ENCODE assay signal across 36 cellular contexts in the genomic region with DNA sequence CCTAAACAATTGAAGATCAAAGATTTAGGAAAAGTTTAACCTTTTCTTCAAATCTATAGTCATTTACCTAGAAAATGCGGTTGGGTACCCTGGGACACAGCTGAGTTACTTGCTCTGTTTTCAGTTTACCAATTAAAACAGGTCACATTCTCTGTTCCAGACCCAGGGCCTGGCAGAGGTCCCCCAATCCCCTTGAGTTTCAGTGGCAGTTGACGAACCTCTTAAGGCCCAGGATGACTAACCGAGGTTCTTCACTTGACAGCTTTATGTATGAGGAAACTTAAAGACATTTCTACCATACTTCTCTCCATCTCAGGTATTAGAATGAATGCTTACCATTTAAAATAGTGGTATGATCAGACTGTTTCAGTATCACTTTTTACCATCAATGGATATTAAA. TPM values are rescaled to one million over a fixed set of nuclear protein-coding genes. Genes with fewer than 3 reads are reported as not detected.
DNase-seq lines count a peak whose midpoint lies in the region; ATAC-seq, FAIRE-seq and TF ChIP-seq lines count a peak whose summit lies in the region.
"Had no signal": no experiment of that assay in that cellular context is flagged by ENCODE, and none has a peak within 500 bp of the region (broad histone marks: within the 10 kb centered on the region; RNA-seq: fewer than 3 reads in every experiment).

No MANE protein-coding gene starts in this region.

- no peaks in the 10 kb centered on the region for H4K20me1 ChIP-seq in GM12878 (ENCODE audit: control insufficient read depth, insufficient read depth)

- RAD21 ChIA-PET in GM12878 (lab: Charles Lee; ENCODE audit: unreplicated experiment): interaction anchor here (1.3 kb wide), 1 partner anchor 259 kb away, joined by 3 read pairs; no protein-coding TSS in a partner anchor

- no peak for FAIRE-seq in GM12878 (lab: Jason Lieb, UNC)
- FAIRE-seq: RCC 7860 had no signal

- no peaks in the 10 kb centered on the region; a peak in 1 of 4 replicates for H3K36me3 ChIP-seq in GM12878 (ENCODE audit: control insufficient read depth in 2 of 2, insufficient read depth in 2 of 2, low read length in 1 of 2)
- H3K36me3 ChIP-seq: prostate gland had no signal

- no peaks in the 10 kb centered on the region for H3K79me2 ChIP-seq in GM12878 (ENCODE audit: control insufficient read depth, insufficient read depth, low read length)

- ATAC-seq in GM12878: peak; percentile 54
- ATAC-seq: left colon, right lobe of liver had no signal

- no peak for TF ChIP-seq POLR2A in GM12878 (IDR thresholded peaks at IDR 0.05; ENCODE audit: low read depth, low read length)

- no peak overlapping the region for H3K4me2 ChIP-seq in GM12878 (ENCODE audit: control insufficient read depth, insufficient read depth)

- CTCF ChIA-PET in GM12878 (lab: Yijun Ruan, JAX): interaction anchor here (1.6 kb wide), 1 partner anchor 293 kb away, joined by 4 read pairs; no protein-coding TSS in a partner anchor

- intact Hi-C loops in GM12878 (cut with micrococcal nuclease; ENCODE audit: unreplicated experiment): no loop called here

- SMC1A ChIA-PET in GM12878 (lab: Charles Lee; ENCODE audit: uncharacterized antibody, unreplicated experiment): no interaction called here

- no peaks in the 10 kb centered on the region for H3K9me3 ChIP-seq in GM12878 (replicated peaks; ENCODE audit: control insufficient read depth, insufficient read depth, low read length)
- H3K9me3 ChIP-seq: prostate gland, right lobe of liver, spleen, testis had no signal

- H3K27ac ChIP-seq in GM12878 (ENCODE audit: control insufficient read depth, insufficient read depth): no peak overlapping the region
- H3K27ac ChIP-seq: coronary artery, prostate gland, right lobe of liver, spleen, testis had no signal

- no peak for TF ChIP-seq EP300 in GM12878 (IDR thresholded peaks at IDR 0.05; ENCODE audit: borderline replicate concordance in 1 of 2, control insufficient read depth in 1 of 2, low read depth in 2 of 2, low read length in 2 of 2)

- no peak overlapping the region for H2AFZ ChIP-seq in GM12878 (ENCODE audit: control insufficient read depth, low read depth, low read length)

- no peaks in the 10 kb centered on the region for H3K27me3 ChIP-seq in GM12878 (replicated peaks in 1 of 2; ENCODE audit: control insufficient read depth in 2 of 2, insufficient read depth in 2 of 2, low read length in 1 of 2)
- H3K27me3 ChIP-seq: right lobe of liver, spleen, testis had no signal

- no peak overlapping the region for H3K4me3 ChIP-seq in GM12878
- H3K4me3 ChIP-seq: coronary artery, prostate gland, right lobe of liver, spleen, testis had no signal

- POLR2A ChIA-PET in GM12878 (lab: Charles Lee): no interaction called here

- TF ChIP-seq RAD21 in GM12878 (IDR thresholded peaks at IDR 0.05; ENCODE audit: insufficient read depth, low read depth, low read length): no peak

- no peak for TF ChIP-seq CTCF in GM12878 (IDR thresholded peaks at IDR 0.05 in 2 of 3, conservative IDR thresholded peaks at IDR 0.05 in 1 of 3; ENCODE audit: control insufficient read depth in 2 of 3, extremely low read depth in 1 of 3, insufficient read depth in 1 of 3, low read depth in 3 of 3, low read length in 3 of 3)

- H3K4me1 ChIP-seq in GM12878 (ENCODE audit: control insufficient read depth, insufficient read depth, low read length): peaks cover 3% of the 10 kb centered on the region; the same call in 1 of the 2 replicates
- H3K4me1 ChIP-seq: prostate gland, spleen, testis had no signal

- in situ Hi-C loops in GM12878 (cut with MboI): no loop called here

- 22% methylated on average over 3 of the region's 3 CpGs for WGBS in GM12878 (ENCODE audit: insufficient coverage, insufficient replicate concordance, low lambda C conversion rate, missing lambda C conversion rate)

- BruUV-seq in GM12878 (replicated peaks; lab: Mats Ljungman, UMichigan): no TSS peak

- DNase-seq in activated CD4-positive, alpha-beta T cell treated with anti-CD3 and anti-CD28 coated beads, Interleukin-2, amount 50 U/mL, for 48 hours: peak; percentile 20 to 39
- no peak for DNase-seq in activated CD4-positive, alpha-beta T cell treated with anti-CD3 and anti-CD28 coated beads, Interleukin-2, amount 50 U/mL, for 1 hour
- DNase-seq in stimulated activated CD4-positive, alpha-beta T cell treated with anti-CD3 and anti-CD28 coated beads, Interleukin-1b, Interleukin-23, amount 100 ng/mL, for 48 hours: peak; percentile 49
- DNase-seq in stimulated activated CD4-positive, alpha-beta T cell treated with anti-CD3 and anti-CD28 coated beads, Interleukin-4, amount 100 ng/mL, for 24 hours: no peak
- DNase-seq in GM12878 (ENCODE audit: low read depth, low spot score) (no peak), NCI-H2227 treated with DMSO at 0.1 percent for 48 hours (lab: John Stamatoyannopoulos, UW) (no peak), ecto neural progenitor cell (ENCODE audit: low spot score) (no peak), EL (no peak)
- DNase-seq: activated CD4-positive, alpha-beta T cell treated with anti-CD3 and anti-CD28 coated beads for 1 hour; activated effector memory CD4-positive, alpha-beta T cell treated with Interleukin-2 at 50 U/mL for 16 hours; Calu3; DND-41; erythroblast; glutamatergic neuron; KBM-7; left colon; NCI-H1092; NCI-H1694; NCI-H446 treated with DMSO at 0.1 percent for 48 hours; NCI-H82; occipital lobe; right lobe of liver; SHP77 treated with DMSO at 0.1 percent for 48 hours; spleen; stimulated activated naive CD4-positive, alpha-beta T cell treated with Interleukin-2 at 50 U/mL for 16 hours; testis had no signal

- no peak overlapping the region for H3K9ac ChIP-seq in GM12878 (ENCODE audit: control insufficient read depth, insufficient read depth, low read length)

TF ChIP-seq in GM12878, 131 proteins besides CTCF, POLR2A, EP300 and RAD21:
- TF ChIP-seq RUNX3 (IDR thresholded peaks at IDR 0.05; ENCODE audit: low read length) (peak; percentile 18; the same call in 1 of the 2 replicates), SUZ12 (IDR thresholded peaks at IDR 0.05; ENCODE audit: unreplicated experiment) (no peak)

RNA-seq across cellular contexts. Expression of a gene that starts 16.3 kb away (rescaled TPM):
- not detected in 2 replicates for total RNA-seq in GM12878 (2013; cell fraction: nucleolus; rRNA removed)
- total RNA-seq in GM12878 (2014; rRNA removed): not detected in 2 replicates
- total RNA-seq in GM12878 (2014; rRNA removed; fragmentation: Illumina TruSeq; extraction: Trizol): not detected in 2 replicates
- total RNA-seq in GM12878 (2021): not detected in 2 replicates
- not detected for polyA plus RNA-seq in GM12878 (2011; ENCODE audit: low read depth)
- polyA plus RNA-seq in GM12878 (2011; rRNA removed): not detected in 2 replicates
- not detected in 2 replicates for polyA plus RNA-seq in GM12878 (2011; cell fraction: cytosol; rRNA removed)
- not detected in 2 replicates for polyA plus RNA-seq in GM12878 (2011; cell fraction: nucleus; rRNA removed)
- polyA plus RNA-seq in GM12878 (2012): 0.04 TPM in 1 of 2 replicates, not detected in the other
- not detected in 2 replicates for polyA plus RNA-seq in GM12878 (2014; fragmentation: Illumina TruSeq; extraction: Trizol)
- polyA plus RNA-seq in GM12878 (2014; fragmentation: Nextera tagmentation; extraction: Ambion mirVana): under 1 TPM in 1 of 2 experiments, not detected in 1; 0.03 TPM
- polyA plus RNA-seq in GM12878 (2014; rRNA removed): not detected in 2 replicates
- under 1 TPM; 0.09 to 0.11 TPM for polyA plus RNA-seq in GM12878 (2016; fragmentation: Nextera tagmentation; extraction: Ambion mirVana)
- not detected in 2 replicates for polyA minus RNA-seq in GM12878 (2011; rRNA and poly(A)+ RNA removed)
- polyA minus RNA-seq in GM12878 (2011; cell fraction: cytosol; rRNA and poly(A)+ RNA removed): not detected in 2 replicates
- polyA minus RNA-seq in GM12878 (2011; cell fraction: nucleus; rRNA and poly(A)+ RNA removed): not detected in 2 replicates
- total RNA-seq: A172; Calu3; cardiac septum; H4; left colon; M059J; mucosa of gallbladder; natural killer cell treated with Interleukin-12 subunit alpha and Interleukin-12 subunit beta and Interleukin-15 and Interleukin-18, amount 100 ng/mL, for 72 hours; right lobe of liver; spleen; ureter had no signal

RNA-seq across cellular contexts. Expression of a gene that starts 54.7 kb away (rescaled TPM):
- 22.4 and 33.5 TPM in 2 replicates for total RNA-seq in GM12878 (2013; cell fraction: nucleolus; rRNA removed)
- total RNA-seq in GM12878 (2014; rRNA removed): 89.7 and 93.1 TPM in 2 replicates
- 71.5 and 74.2 TPM in 2 replicates for total RNA-seq in GM12878 (2014; rRNA removed; fragmentation: Illumina TruSeq; extraction: Trizol)
- 38.8 and 42.3 TPM in 2 replicates for total RNA-seq in GM12878 (2021)
- polyA plus RNA-seq in GM12878 (2011; ENCODE audit: low read depth): 26.7 TPM
- 98.7 and 123 TPM in 2 replicates for polyA plus RNA-seq in GM12878 (2011; rRNA removed)
- 148 and 185 TPM in 2 replicates for polyA plus RNA-seq in GM12878 (2011; cell fraction: cytosol; rRNA removed)
- 71.9 and 73.7 TPM in 2 replicates for polyA plus RNA-seq in GM12878 (2011; cell fraction: nucleus; rRNA removed)
- polyA plus RNA-seq in GM12878 (2012): 35.9 and 42.1 TPM in 2 replicates
- 142 and 147 TPM in 2 replicates for polyA plus RNA-seq in GM12878 (2014; fragmentation: Illumina TruSeq; extraction: Trizol)
- 10 to 100 TPM; 22.3 to 37.6 TPM for polyA plus RNA-seq in GM12878 (2014; fragmentation: Nextera tagmentation; extraction: Ambion mirVana)
- 63.5 and 80.0 TPM in 2 replicates for polyA plus RNA-seq in GM12878 (2014; rRNA removed)
- polyA plus RNA-seq in GM12878 (2016; fragmentation: Nextera tagmentation; extraction: Ambion mirVana): 100 to 1,000 TPM in 1 of 2 experiments, 10 to 100 TPM in 1; 98.3 to 102 TPM
- polyA minus RNA-seq in GM12878 (2011; rRNA and poly(A)+ RNA removed): 105 and 112 TPM in 2 replicates
- polyA minus RNA-seq in GM12878 (2011; cell fraction: cytosol; rRNA and poly(A)+ RNA removed): 14.8 and 34.3 TPM in 2 replicates
- 21.5 and 25.1 TPM in 2 replicates for polyA minus RNA-seq in GM12878 (2011; cell fraction: nucleus; rRNA and poly(A)+ RNA removed)

RNA-seq across cellular contexts. Expression of a gene that starts 59.9 kb away (rescaled TPM):
- not detected in 2 replicates for total RNA-seq in GM12878 (2013; cell fraction: nucleolus; rRNA removed)
- not detected in 2 replicates for total RNA-seq in GM12878 (2014; rRNA removed)
- total RNA-seq in GM12878 (2014; rRNA removed; fragmentation: Illumina TruSeq; extraction: Trizol): not detected in 2 replicates
- total RNA-seq in GM12878 (2021): not detected in 2 replicates
- not detected for polyA plus RNA-seq in GM12878 (2011; ENCODE audit: low read depth)
- polyA plus RNA-seq in GM12878 (2011; rRNA removed): not detected in 2 replicates
- polyA plus RNA-seq in GM12878 (2011; cell fraction: cytosol; rRNA removed): not detected in 2 replicates
- polyA plus RNA-seq in GM12878 (2011; cell fraction: nucleus; rRNA removed): not detected in 2 replicates
- not detected in 2 replicates for polyA plus RNA-seq in GM12878 (2012)
- polyA plus RNA-seq in GM12878 (2014; fragmentation: Illumina TruSeq; extraction: Trizol): 0.04 TPM in 1 of 2 replicates, not detected in the other
- polyA plus RNA-seq in GM12878 (2014; fragmentation: Nextera tagmentation; extraction: Ambion mirVana): under 1 TPM in 1 of 2 experiments, not detected in 1; 0.16 TPM
- polyA plus RNA-seq in GM12878 (2014; rRNA removed): not detected in 2 replicates
- not detected for polyA plus RNA-seq in GM12878 (2016; fragmentation: Nextera tagmentation; extraction: Ambion mirVana)
- not detected in 2 replicates for polyA minus RNA-seq in GM12878 (2011; rRNA and poly(A)+ RNA removed)
- not detected in 2 replicates for polyA minus RNA-seq in GM12878 (2011; cell fraction: cytosol; rRNA and poly(A)+ RNA removed)
- not detected in 2 replicates for polyA minus RNA-seq in GM12878 (2011; cell fraction: nucleus; rRNA and poly(A)+ RNA removed)
- total RNA-seq: Calu3; H4; M059J; natural killer cell treated with Interleukin-12 subunit alpha and Interleukin-12 subunit beta and Interleukin-15 and Interleukin-18, amount 100 ng/mL, for 72 hours; occipital lobe; ureter had no signal

Comparison
In these comparisons a context has a peak if more than half of its experiments do, and no peak if none do; other contexts are left out.
1. DNase-seq: peak in activated CD4-positive, alpha-beta T cell treated with anti-CD3 and anti-CD28 coated beads, Interleukin-2, amount 50 U/mL, for 48 hours (2 of 2) and stimulated activated CD4-positive, alpha-beta T cell treated with anti-CD3 and anti-CD28 coated beads, Interleukin-1b, Interleukin-23, amount 100 ng/mL, for 48 hours (single experiment); none in activated CD4-positive, alpha-beta T cell treated with anti-CD3 and anti-CD28 coated beads, Interleukin-2, amount 50 U/mL, for 1 hour (single experiment), stimulated activated CD4-positive, alpha-beta T cell treated with anti-CD3 and anti-CD28 coated beads, Interleukin-4, amount 100 ng/mL, for 24 hours (single experiment), GM12878 (single experiment), NCI-H2227 treated with DMSO at 0.1 percent for 48 hours (single experiment), ecto neural progenitor cell (single experiment) and EL (single experiment).